Comparison of ENCODE assay signal across 6 cellular contexts in genomic region chrY:2837932-2838331, GRCh38. TPM values are rescaled to one million over a fixed set of nuclear protein-coding genes. Genes with fewer than 3 reads are reported as not detected.
"Had no signal": no experiment of that assay in that cellular context is flagged by ENCODE, and none has a peak within 500 bp of the region (broad histone marks: within the 10 kb centered on the region; RNA-seq: fewer than 3 reads in every experiment).

No MANE protein-coding gene starts in this region.

- ATAC-seq: GM23338 had no signal

- H3K4me2 ChIP-seq: GM23338 had no signal

- DNase-seq: H9, HCEC 1CT, KG1 had no signal

- H3K4me3 ChIP-seq: GM23338 had no signal

RNA-seq across cellular contexts. Expression of gene RPS4Y1, which starts 3.5 kb away (rescaled TPM):
- total RNA-seq: H9, HT-29 had no signal
- polyA plus RNA-seq: IgD-negative memory B cell had no signal

RNA-seq across cellular contexts. Expression of gene SRY, which starts 50.5 kb away (rescaled TPM):
- total RNA-seq: H9, HT-29 had no signal
- polyA plus RNA-seq: IgD-negative memory B cell had no signal
